ENCODE assay signal across 9 cellular contexts in genomic region chr3:18237251-18238005, GRCh38.
A peak's percentile ranks its signal among the peaks of the same experiment; 100 is the strongest.
DNase-seq lines count a peak whose midpoint lies in the region; ATAC-seq and TF ChIP-seq lines count a peak whose summit lies in the region.
"Had no signal": no experiment of that assay in that cellular context is flagged by ENCODE, and none has a peak within 500 bp of the region (broad histone marks: within the 10 kb centered on the region; RNA-seq: fewer than 3 reads in every experiment).

No MANE protein-coding gene starts in this region.

- no peak overlapping the region for H3K4me3 Mint-ChIP-seq in H9
- H3K4me3 Mint-ChIP-seq: brain had no signal

- no peak for TF ChIP-seq POLR2A in body of pancreas (IDR thresholded peaks at IDR 0.05)

- H3K9me3 ChIP-seq in mammary epithelial cell (replicated peaks; ENCODE audit: insufficient read depth, low read length) (no peaks in the 10 kb centered on the region), body of pancreas (no peaks in the 10 kb centered on the region), H9 (ENCODE audit: control insufficient read depth, low read depth, low read length) (no peaks in the 10 kb centered on the region)

- H3T11ph ChIP-seq in H9 (ENCODE audit: low read length), result no peak overlapping the region

- H3K36me3 ChIP-seq in GM06990 (ENCODE audit: control insufficient read depth, insufficient read depth, low read length) (no peaks in the 10 kb centered on the region), mammary epithelial cell (ENCODE audit: insufficient read depth, low read length) (no peaks in the 10 kb centered on the region), body of pancreas (replicated peaks in 1 of 2; ENCODE audit: insufficient read depth in 1 of 2, low read depth in 2 of 2) (no peaks in the 10 kb centered on the region)

- no peak for TF ChIP-seq CTCF in GM06990 (IDR thresholded peaks at IDR 0.05; ENCODE audit: insufficient read depth, low read length, poor library complexity, severe bottlenecking)
- TF ChIP-seq CTCF in mammary epithelial cell (conservative IDR thresholded peaks at IDR 0.05 in 1 of 2, IDR thresholded peaks at IDR 0.05 in 1 of 2; ENCODE audit: extremely low read depth in 1 of 2, insufficient read depth in 1 of 2, low read depth in 1 of 2, low read length in 2 of 2), result no peak
- no peak for TF ChIP-seq CTCF in GM13976 (IDR thresholded peaks at IDR 0.05; ENCODE audit: borderline replicate concordance, control extremely low read depth, extremely low read depth, insufficient read depth, missing control alignments)
- TF ChIP-seq CTCF in body of pancreas (IDR thresholded peaks at IDR 0.05), result no peak
- no peak for TF ChIP-seq CTCF in H9 (conservative IDR thresholded peaks at IDR 0.05)

- dilution Hi-C loops in mammary epithelial cell (cut with HindIII; ENCODE audit: low sequenced_read_pairs), result no loop called here

- H3K56ac ChIP-seq in H9 (ENCODE audit: insufficient read length, low read depth, low read length), result no peak overlapping the region

- WGBS in mammary epithelial cell (ENCODE audit: low coverage, missing lambda C conversion rate), result 14% methylated on average over 4 of the region's 5 CpGs
- 71 to 72% methylated on average over 5 of the region's 5 CpGs for WGBS in body of pancreas, 2 donors
- WGBS in H9 (ENCODE audit: extremely low coverage, insufficient read length, low lambda C conversion rate), result no CpG with 5 or more reads among the region's 5 CpGs

- H3K4me1 ChIP-seq in mammary epithelial cell (ENCODE audit: insufficient read depth, low read length) (peaks cover 55% of the 10 kb centered on the region), body of pancreas (no peaks in the 10 kb centered on the region), H9 (ENCODE audit: insufficient read depth, low read length) (peaks cover 11% of the 10 kb centered on the region)

- H3K27me3 ChIP-seq in GM06990 (replicated peaks; ENCODE audit: control insufficient read depth, insufficient read depth, low read length), result no peaks in the 10 kb centered on the region
- no peaks in the 10 kb centered on the region for H3K27me3 ChIP-seq in mammary epithelial cell (ENCODE audit: insufficient read depth, low read length)
- no peaks in the 10 kb centered on the region for H3K27me3 ChIP-seq in body of pancreas
- no peaks in the 10 kb centered on the region for H3K27me3 ChIP-seq in H9 (ENCODE audit: insufficient read depth, low read length)

- intact Hi-C loops in mammary epithelial cell (cut with micrococcal nuclease), result loop anchor here (2.0 kb wide), 1 partner anchor 57 kb away; no protein-coding TSS in a partner anchor
- intact Hi-C loops in body of pancreas (cut with DNase I), result no loop called here

- ATAC-seq in GM21423 (IDR thresholded peaks at IDR 0.05; ENCODE audit: unreplicated experiment) (peak; percentile 83), HG03571 (IDR thresholded peaks at IDR 0.05; ENCODE audit: unreplicated experiment) (peak; percentile 95), body of pancreas (no peak)

- no peak overlapping the region for H3K27ac Mint-ChIP-seq in H9

- TSS peak; percentile 90 for BruUV-seq in mammary epithelial cell (replicated peaks; lab: Mats Ljungman, UMichigan)

- no peaks in the 10 kb centered on the region for H3K23me2 ChIP-seq in H9 (ENCODE audit: insufficient read length, low read depth, low read length, poor library complexity, severe bottlenecking)

- H4K8ac ChIP-seq in H9 (replicated peaks; ENCODE audit: insufficient read length, low read depth, low read length), result no peak overlapping the region

- H3K4me3 ChIP-seq in GM06990 (replicated peaks; ENCODE audit: low read depth, low read length) (no peak overlapping the region), mammary epithelial cell (replicated peaks in 1 of 3; ENCODE audit: insufficient read depth in 1 of 3, low read depth in 2 of 3, low read length in 3 of 3) (peak overlapping the region in 2 of 3 experiments; percentile 2 to 20), body of pancreas (no peak overlapping the region)

- DNase-seq in GM06990 (ENCODE audit: extremely low read depth, insufficient read length), result peak; percentile 22
- peak; percentile 91 for DNase-seq in mammary epithelial cell
- no peak for DNase-seq in GM13976 (ENCODE audit: low spot score)
- DNase-seq in pons (ENCODE audit: low spot score), result no peak
- DNase-seq in body of pancreas, result no peak
- DNase-seq in H9, result no peak

- H2AFZ ChIP-seq in mammary epithelial cell (ENCODE audit: low read depth, low read length), result peak overlapping the region; percentile 72
- H2AFZ ChIP-seq in H9 (ENCODE audit: low read length), result no peak overlapping the region

- CTCF ChIA-PET in mammary epithelial cell (lab: Charles Lee; ENCODE audit: low non-redundant PET), result no interaction called here

- peak overlapping the region; percentile 16 for H3K9ac ChIP-seq in mammary epithelial cell (ENCODE audit: insufficient read depth, low read length)
- no peak overlapping the region for H3K9ac ChIP-seq in H9 (ENCODE audit: extremely low read depth, insufficient read length, low read length)

- H3K79me2 ChIP-seq in mammary epithelial cell (ENCODE audit: insufficient read depth, low read length) (no peaks in the 10 kb centered on the region), H9 (ENCODE audit: insufficient read depth, low read length) (no peaks in the 10 kb centered on the region)

- peaks cover 60 to 70% of the 10 kb centered on the region in 2 experiments for H3K4me1 Mint-ChIP-seq in H9

- no peak overlapping the region for H4K91ac ChIP-seq in H9 (ENCODE audit: insufficient read length, low read depth, low read length)

- H3K4me2 ChIP-seq in mammary epithelial cell (ENCODE audit: insufficient read depth, low read depth, low read length) (peak overlapping the region; percentile 53), H9 (ENCODE audit: insufficient read depth, insufficient read length, low read length) (no peak overlapping the region)

- H3K79me1 ChIP-seq in H9 (ENCODE audit: insufficient read depth, low read depth, low read length, poor library complexity, severe bottlenecking), result no peaks in the 10 kb centered on the region

- H4K20me1 ChIP-seq in mammary epithelial cell (ENCODE audit: insufficient read depth, low read length) (no peaks in the 10 kb centered on the region), H9 (ENCODE audit: control insufficient read depth, insufficient read depth, insufficient read length) (no peaks in the 10 kb centered on the region)

- no peak overlapping the region for H4K5ac ChIP-seq in H9 (ENCODE audit: insufficient read length, low read depth, low read length)

- H3K23ac ChIP-seq in H9 (ENCODE audit: insufficient read length, low read depth, low read length), result no peak overlapping the region

- H2BK20ac ChIP-seq in H9 (ENCODE audit: low read depth, low read length, poor library complexity, severe bottlenecking), result no peak overlapping the region

- no peak overlapping the region for H2BK5ac ChIP-seq in H9 (ENCODE audit: insufficient read length, low read length)

- H3K14ac ChIP-seq in H9 (ENCODE audit: insufficient read depth, low read length), result no peak overlapping the region

- H3K4ac ChIP-seq in H9 (ENCODE audit: low read depth, low read length), result no peak overlapping the region

- H3K18ac ChIP-seq in H9 (ENCODE audit: insufficient read length, low read depth, low read length), result no peak overlapping the region

- no peaks in the 10 kb centered on the region for H3K27me3 Mint-ChIP-seq in H9 (ENCODE audit: low read depth)

- no peak overlapping the region for H2BK120ac ChIP-seq in H9 (ENCODE audit: low read depth, low read length, poor library complexity, severe bottlenecking)

- H3K27ac ChIP-seq in mammary epithelial cell (ENCODE audit: insufficient read depth, low read depth, low read length) (peak overlapping the region; percentile 65), body of pancreas (no peak overlapping the region), H9 (ENCODE audit: insufficient read length, low read depth, low read length) (no peak overlapping the region)

- H2BK15ac ChIP-seq in H9 (ENCODE audit: low read depth, low read length), result no peak overlapping the region

- H2BK12ac ChIP-seq in H9 (ENCODE audit: insufficient read length, low read depth, low read length), result no peak overlapping the region

- H3K36me3 Mint-ChIP-seq in H9 (ENCODE audit: insufficient read depth in 1 of 3, low read depth in 3 of 3), result no peaks in the 10 kb centered on the region
- H3K36me3 Mint-ChIP-seq: brain had no signal

- H3K9me3 Mint-ChIP-seq in H9, result no peaks in the 10 kb centered on the region; a peak in 1 of 5 replicates
- H3K9me3 Mint-ChIP-seq: brain had no signal

- H2AK5ac ChIP-seq in H9 (ENCODE audit: insufficient read length, low read length), result no peak overlapping the region

- in situ Hi-C loops in mammary epithelial cell (cut with MboI; ENCODE audit: low sequenced_read_pairs in 2 of 2), result no loop called here
- in situ Hi-C loops in GM13976 (cut with MboI; ENCODE audit: low sequenced_read_pairs, unreplicated experiment), result no loop called here

Comparison
In these comparisons a context has a peak if more than half of its experiments do, and no peak if none do; other contexts are left out.
1. DNase-seq: peak in GM06990 (single experiment) and mammary epithelial cell (single experiment); none in GM13976 (single experiment), pons (single experiment), body of pancreas (0 of 4) and H9 (single experiment).
2. H3K4me3 ChIP-seq: peak in mammary epithelial cell (2 of 3); none in GM06990 (single experiment) and body of pancreas (0 of 2).